ENCODE assay signal across 10 cellular contexts in genomic region chr1:59316497-59317128, GRCh38. TPM values are rescaled to one million over a fixed set of nuclear protein-coding genes. Genes with fewer than 3 reads are reported as not detected.
DNase-seq lines count a peak whose midpoint lies in the region; ATAC-seq, FAIRE-seq and TF ChIP-seq lines count a peak whose summit lies in the region.
"Had no signal": no experiment of that assay in that cellular context is flagged by ENCODE, and none has a peak within 500 bp of the region (broad histone marks: within the 10 kb centered on the region; RNA-seq: fewer than 3 reads in every experiment).

No MANE protein-coding gene starts in this region.

- H3K4me1 ChIP-seq in DND-41 (ENCODE audit: insufficient read depth, low read length) (peaks cover 53% of the 10 kb centered on the region), esophagus (ENCODE audit: control insufficient read depth in 2 of 2, insufficient read depth in 2 of 2, low read length in 1 of 2) (no peaks in the 10 kb centered on the region), parathyroid adenoma (no peaks in the 10 kb centered on the region)

- H3K4me2 ChIP-seq in DND-41 (ENCODE audit: insufficient read depth, low read length) (peak overlapping the region; percentile 14), parathyroid adenoma (ENCODE audit: low read length) (no peak overlapping the region)

- no peaks in the 10 kb centered on the region for H3K9me3 ChIP-seq in DND-41 (ENCODE audit: insufficient read depth, low read length, severe bottlenecking)
- no peaks in the 10 kb centered on the region for H3K9me3 ChIP-seq in esophagus (ENCODE audit: control insufficient read depth in 2 of 2, insufficient read depth in 1 of 2, low read depth in 1 of 2, low read length in 1 of 2)
- no peaks in the 10 kb centered on the region for H3K9me3 ChIP-seq in parathyroid adenoma (ENCODE audit: control insufficient read depth, low read length)

- H3K79me2 ChIP-seq in DND-41 (ENCODE audit: insufficient read depth, low read length): peaks cover 9% of the 10 kb centered on the region; the same call in 1 of the 2 replicates
- H3K79me2 ChIP-seq in parathyroid adenoma: no peaks in the 10 kb centered on the region

- WGBS in esophagus, 2 donors: 56 to 67% methylated on average over 6 of the region's 6 CpGs

- DNase-seq in DND-41: peak; percentile 67
- DNase-seq in middle frontal gyrus (ENCODE audit: extremely low spot score, low spot score): no peak
- no peak for DNase-seq in GM12892 (ENCODE audit: insufficient read length)
- no peak for DNase-seq in activated CD4-positive, alpha-beta T cell treated with anti-CD3 and anti-CD28 coated beads for 1 hour
- no peak for DNase-seq in stimulated activated CD8-positive, alpha-beta memory T cell treated with anti-CD3 and anti-CD28 coated beads, Interleukin-4, amount 100 ng/mL, for 48 hours
- DNase-seq: NCI-H2107 had no signal

- peak; percentile 76 for ATAC-seq in DND-41 (ENCODE audit: insufficient read depth, low read depth)
- peak; percentile 96 for ATAC-seq in HG03066 (IDR thresholded peaks at IDR 0.05; ENCODE audit: low read depth, unreplicated experiment)

- H3K36me3 ChIP-seq in DND-41 (ENCODE audit: insufficient read depth, low read length) (no peaks in the 10 kb centered on the region), esophagus (ENCODE audit: control insufficient read depth in 2 of 2, insufficient read depth in 2 of 2, low read length in 1 of 2) (no peaks in the 10 kb centered on the region), parathyroid adenoma (ENCODE audit: control insufficient read depth, insufficient read depth, low read length) (no peaks in the 10 kb centered on the region)

- no peaks in the 10 kb centered on the region for H4K20me1 ChIP-seq in DND-41 (ENCODE audit: insufficient read depth, low read length)

- H2AFZ ChIP-seq in DND-41 (ENCODE audit: low read depth, low read length) (no peak overlapping the region), parathyroid adenoma (peak overlapping the region; percentile 33)

- FAIRE-seq in GM12892 (lab: Jason Lieb, UNC): no peak

- H3K27me3 ChIP-seq in DND-41 (ENCODE audit: insufficient read depth, low read length, poor library complexity): no peaks in the 10 kb centered on the region
- H3K27me3 ChIP-seq in esophagus (ENCODE audit: control insufficient read depth in 1 of 2, insufficient read depth in 2 of 2, low read length in 2 of 2): no peaks in the 10 kb centered on the region
- H3K27me3 ChIP-seq in parathyroid adenoma (ENCODE audit: control insufficient read depth, insufficient read depth, low read length): no peaks in the 10 kb centered on the region

- TF ChIP-seq CTCF in DND-41 (IDR thresholded peaks at IDR 0.05; ENCODE audit: borderline replicate concordance, extremely low read depth, low read length, poor library complexity, severe bottlenecking): no peak
- no peak for TF ChIP-seq CTCF in parathyroid adenoma (IDR thresholded peaks at IDR 0.05)

- H3K4me3 ChIP-seq in DND-41 (ENCODE audit: low read depth in 1 of 2, low read length in 2 of 2) (no peak overlapping the region), esophagus (ENCODE audit: low read depth in 1 of 2, low read length in 2 of 2) (no peak overlapping the region), parathyroid adenoma (ENCODE audit: low read depth, low read length) (no peak overlapping the region)
- H3K4me3 ChIP-seq: skin epidermis had no signal

- no peak for TF ChIP-seq POLR2A in GM12892 (IDR thresholded peaks at IDR 0.05; ENCODE audit: low read depth, low read length)

- H3K27ac ChIP-seq in DND-41 (ENCODE audit: low read length): peak overlapping the region; percentile 74
- H3K27ac ChIP-seq in esophagus (ENCODE audit: low read depth in 2 of 2, low read length in 1 of 2): peak overlapping the region; percentile 44 to 50
- no peak overlapping the region for H3K27ac ChIP-seq in parathyroid adenoma

- H3K9ac ChIP-seq in DND-41 (ENCODE audit: low read depth, low read length) (no peak overlapping the region), parathyroid adenoma (no peak overlapping the region)

RNA-seq across cellular contexts. Expression of gene FGGY, which starts 19.7 kb away (rescaled TPM):
- 1 to 10 TPM; 2.4 to 4.4 TPM for polyA plus RNA-seq in esophagus
- polyA plus RNA-seq in GM12892 (2012; ENCODE audit: missing spikeins): 6.4 TPM
